14 cellular contexts compared by ENCODE assay signal in the genomic region with DNA sequence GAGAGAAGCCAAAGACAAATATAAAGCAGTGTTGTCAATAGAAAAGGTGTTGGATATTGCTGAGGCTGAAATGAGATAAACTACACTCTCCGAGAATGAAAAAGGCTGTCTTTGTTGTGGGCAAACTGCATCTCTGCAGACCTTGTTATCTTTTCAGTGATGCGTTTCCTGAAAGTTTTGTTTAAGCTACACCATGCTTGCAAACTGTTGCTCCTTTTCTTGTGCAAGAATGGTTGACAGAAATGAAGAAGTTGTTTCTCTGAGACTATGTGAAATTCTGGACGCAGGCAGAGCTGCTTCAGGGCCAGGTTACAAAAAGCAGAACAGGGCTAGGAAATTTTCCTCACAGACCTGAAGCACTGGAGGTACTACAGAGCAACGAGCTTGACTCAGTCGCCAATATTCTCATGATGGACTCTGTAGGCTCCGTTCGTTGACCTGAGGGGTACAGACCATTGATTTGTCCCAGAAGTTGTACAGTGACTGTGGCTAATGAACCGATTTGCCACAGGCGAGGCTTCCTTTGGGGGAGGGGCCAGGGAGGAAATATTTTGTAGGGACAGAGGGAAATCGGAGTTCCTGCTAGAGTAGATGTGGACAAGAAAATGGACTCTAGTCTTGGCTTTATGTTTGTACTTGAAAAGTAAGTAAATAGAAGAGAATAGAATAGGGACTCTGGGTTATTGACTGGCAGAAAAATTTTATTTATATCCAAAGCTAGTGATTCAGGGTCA. TPM values are rescaled to one million over a fixed set of nuclear protein-coding genes. Genes with fewer than 3 reads are reported as not detected.
A peak's percentile ranks its signal among the peaks of the same experiment; 100 is the strongest.
DNase-seq lines count a peak whose midpoint lies in the region; ATAC-seq and TF ChIP-seq lines count a peak whose summit lies in the region.
"Had no signal": no experiment of that assay in that cellular context is flagged by ENCODE, and none has a peak within 500 bp of the region (broad histone marks: within the 10 kb centered on the region; RNA-seq: fewer than 3 reads in every experiment).

No MANE protein-coding gene starts in this region.

- CTCF ChIA-PET in OCI-LY7 (lab: Charles Lee; ENCODE audit: unreplicated experiment) = no interaction called here

- H3K4me3 ChIP-seq in OCI-LY7 (ENCODE audit: low read depth, low read length, poor library complexity, severe bottlenecking) = peak overlapping the region; percentile 19

- peaks cover 5% of the 10 kb centered on the region for H4K20me1 ChIP-seq in OCI-LY7 (ENCODE audit: insufficient read depth, low read length)

- POLR2A ChIA-PET in OCI-LY7 (lab: Charles Lee) = interaction anchor here (0.6 to 2.4 kb wide), 6 partner anchors 13 to 1317 kb away, joined by 3 to 9 read pairs (median 4); no protein-coding TSS in a partner anchor

- H3K36me3 ChIP-seq in OCI-LY7 (ENCODE audit: insufficient read depth, low read length) = 0 out of 2 replicates have a peak, but pooled peaks cover 5% of the 10 kb centered on the region

- intact Hi-C loops in OCI-LY7 (cut with micrococcal nuclease; ENCODE audit: unreplicated experiment) = no loop called here
- intact Hi-C loops in dendritic cell treated with granulocyte-macrophage colony-stimulating factor and Interleukin-4, amounts not matched to agents 40 ng/mL and 50 ng/mL, for 4 days (cut with micrococcal nuclease) = no loop called here

- DNase-seq in stimulated activated naive CD8-positive, alpha-beta T cell treated with anti-CD3 and anti-CD28 coated beads, Interleukin-15, amount 100 ng/mL, for 72 hours = no peak
- no peak for DNase-seq in stimulated activated naive CD8-positive, alpha-beta T cell treated with anti-CD3 and anti-CD28 coated beads, Interleukin-15, Interleukin-2, amounts not matched to agents 100 U/mL and 50 U/mL, for 24 hours
- DNase-seq in OCI-LY7 (ENCODE audit: low spot score) (peak; percentile 44), A172 (ENCODE audit: low spot score) (no peak), NCI-H748 treated with DMSO at 0.1 percent for 48 hours (lab: John Stamatoyannopoulos, UW) (no peak), NCI-H187 treated with DMSO at 0.1 percent for 48 hours (lab: John Stamatoyannopoulos, UW) (no peak)
- DNase-seq: activated CD4-positive, CD25-positive, alpha-beta regulatory T cell; activated effector memory CD4-positive, alpha-beta T cell treated with anti-CD3 and anti-CD28 coated beads, Interleukin-2, amount 50 U/mL, for 16 hours; mesenchymal stem cell; NCI-H2171; stimulated activated CD4-positive, alpha-beta T cell treated with anti-CD3 and anti-CD28 coated beads, Interleukin-4, amount 100 ng/mL, for 1 hour had no signal

- H3K4me2 ChIP-seq in OCI-LY7 (ENCODE audit: low read length) = peak overlapping the region; percentile 68

- ATAC-seq in stimulated activated naive CD8-positive, alpha-beta T cell treated with anti-CD3 and anti-CD28 coated beads, Interleukin-15, amount 100 ng/mL, for 72 hours = no peak
- no peak for ATAC-seq in stimulated activated naive CD8-positive, alpha-beta T cell treated with anti-CD3 and anti-CD28 coated beads, Interleukin-15, Interleukin-2, amounts not matched to agents 100 U/mL and 50 U/mL, for 24 hours
- no peak for ATAC-seq in esophagus mucosa

- H3K9me2 ChIP-seq in OCI-LY7 (ENCODE audit: insufficient read depth, low read length) = no peaks in the 10 kb centered on the region

- H3K4me1 ChIP-seq in OCI-LY7 (ENCODE audit: insufficient read depth, low read length, poor library complexity, severe bottlenecking) = peaks cover 35% of the 10 kb centered on the region

- peaks cover 27% of the 10 kb centered on the region for H3K4me1 Mint-ChIP-seq in stimulated activated naive CD8-positive, alpha-beta T cell treated with anti-CD3 and anti-CD28 coated beads, Interleukin-15, amount 100 ng/mL, for 72 hours
- peaks cover 36% of the 10 kb centered on the region for H3K4me1 Mint-ChIP-seq in dendritic cell treated with granulocyte-macrophage colony-stimulating factor and Interleukin-4, amounts not matched to agents 40 ng/mL and 50 ng/mL, for 4 days (ENCODE audit: low read depth)

- H3K4me3 Mint-ChIP-seq in stimulated activated naive CD8-positive, alpha-beta T cell treated with anti-CD3 and anti-CD28 coated beads, Interleukin-15, amount 100 ng/mL, for 72 hours = peak overlapping the region; percentile 9 to 32
- peak overlapping the region; percentile 64 for H3K4me3 Mint-ChIP-seq in dendritic cell treated with granulocyte-macrophage colony-stimulating factor and Interleukin-4, amounts not matched to agents 40 ng/mL and 50 ng/mL, for 4 days

- BruUV-seq in OCI-LY7 (replicated peaks; lab: Mats Ljungman, UMichigan) = no TSS peak

- no peak for TF ChIP-seq CTCF in OCI-LY7 (conservative IDR thresholded peaks at IDR 0.05; ENCODE audit: low read length)

- H3K27ac ChIP-seq in OCI-LY7 (ENCODE audit: low read depth, low read length, poor library complexity, severe bottlenecking) = peak overlapping the region; percentile 44
- H3K27ac ChIP-seq: RWPE1 had no signal

- H3K79me2 ChIP-seq in OCI-LY7 (ENCODE audit: insufficient read depth, low read depth, low read length) = peaks cover 10% of the 10 kb centered on the region

- no peaks in the 10 kb centered on the region for H3K27me3 Mint-ChIP-seq in stimulated activated naive CD8-positive, alpha-beta T cell treated with anti-CD3 and anti-CD28 coated beads, Interleukin-15, amount 100 ng/mL, for 72 hours
- H3K27me3 Mint-ChIP-seq in dendritic cell treated with granulocyte-macrophage colony-stimulating factor and Interleukin-4, amounts not matched to agents 40 ng/mL and 50 ng/mL, for 4 days = no peaks in the 10 kb centered on the region

- peak overlapping the region; percentile 99 for H2AFZ ChIP-seq in OCI-LY7 (ENCODE audit: low read length)

- H3K9me3 Mint-ChIP-seq in stimulated activated naive CD8-positive, alpha-beta T cell treated with anti-CD3 and anti-CD28 coated beads, Interleukin-15, amount 100 ng/mL, for 72 hours = no peaks in the 10 kb centered on the region
- H3K9me3 Mint-ChIP-seq in dendritic cell treated with granulocyte-macrophage colony-stimulating factor and Interleukin-4, amounts not matched to agents 40 ng/mL and 50 ng/mL, for 4 days = no peaks in the 10 kb centered on the region

- no peaks in the 10 kb centered on the region for H3K9me3 ChIP-seq in OCI-LY7 (ENCODE audit: low read length)

- no peak overlapping the region for H3K27ac Mint-ChIP-seq in stimulated activated naive CD8-positive, alpha-beta T cell treated with anti-CD3 and anti-CD28 coated beads, Interleukin-15, amount 100 ng/mL, for 72 hours
- peak overlapping the region; percentile 88 for H3K27ac Mint-ChIP-seq in dendritic cell treated with granulocyte-macrophage colony-stimulating factor and Interleukin-4, amounts not matched to agents 40 ng/mL and 50 ng/mL, for 4 days

- H3K36me3 Mint-ChIP-seq in dendritic cell treated with granulocyte-macrophage colony-stimulating factor and Interleukin-4, amounts not matched to agents 40 ng/mL and 50 ng/mL, for 4 days (ENCODE audit: low read depth) = peaks cover 18% of the 10 kb centered on the region

RNA-seq across cellular contexts. Expression of a gene that starts 3.5 kb away (rescaled TPM):
- total RNA-seq in OCI-LY7 (2014; rRNA removed; shearing (Covaris generic)) = 142 and 166 TPM in 2 replicates
- total RNA-seq in OCI-LY7 (2022) (135 and 148 TPM in 2 replicates), esophagus mucosa (52.2 TPM)
- total RNA-seq in A172 (2014; rRNA removed; shearing (Covaris generic)) = 90.7 and 91.2 TPM in 2 replicates
